24 cellular contexts compared by ENCODE assay signal in genomic region chr17:26963163-26963503, GRCh38.
"Had no signal": no experiment of that assay in that cellular context is flagged by ENCODE, and none has a peak within 500 bp of the region (broad histone marks: within the 10 kb centered on the region; RNA-seq: fewer than 3 reads in every experiment).

No MANE protein-coding gene starts in this region.

- H3K4me3 Mint-ChIP-seq: activated CD4-positive, alpha-beta memory T cell treated with anti-CD3 and anti-CD28 coated beads, Interleukin-2, amount 10 ng/mL, durations not matched to agents 7 days and 5 days; activated CD8-positive, alpha-beta memory T cell treated with anti-CD3 and anti-CD28 coated beads, Interleukin-2, amount 10 ng/mL, durations not matched to agents 7 days and 5 days; activated naive CD8-positive, alpha-beta T cell treated with anti-CD3 and anti-CD28 coated beads, Interleukin-2, amount 50 U/mL, for 24 hours; activated T-helper 17 cell treated with anti-CD3 and anti-CD28 coated beads, Interleukin-2, amount 50 U/mL, for 72 hours; central memory CD8-positive, alpha-beta T cell; neural crest cell had no signal

- DNase-seq: activated CD4-positive, alpha-beta memory T cell treated with anti-CD3 and anti-CD28 coated beads, Interleukin-2, amount 10 ng/mL, durations not matched to agents 7 days and 5 days; activated CD4-positive, alpha-beta T cell treated with anti-CD3 and anti-CD28 coated beads for 48 hours; activated CD4-positive, CD25-positive, alpha-beta regulatory T cell; activated CD8-positive, alpha-beta memory T cell treated with anti-CD3 and anti-CD28 coated beads, Interleukin-2, amount 10 ng/mL, durations not matched to agents 7 days and 5 days; activated naive CD4-positive, alpha-beta T cell treated with Interleukin-2 at 50 U/mL for 16 hours; activated naive CD8-positive, alpha-beta T cell treated with anti-CD3 and anti-CD28 coated beads, Interleukin-2, amount 50 U/mL, for 24 hours; activated T-cell treated with anti-CD3 and anti-CD28 coated beads, Interleukin-2, amount 50 U/mL, for 1 hour; brain microvascular endothelial cell; effector CD4-positive, alpha-beta T cell; head of caudate nucleus; kidney glomerular epithelial cell; left ventricle myocardium superior; mesenchymal stem cell; mucosa of descending colon; naive B cell; stimulated activated CD4-positive, alpha-beta T cell treated with anti-CD3 and anti-CD28 coated beads, Interleukin-4, amount 100 ng/mL, for 1 hour; T1000 had no signal

- H3K27me3 Mint-ChIP-seq: central memory CD8-positive, alpha-beta T cell had no signal

- ATAC-seq: activated CD8-positive, alpha-beta memory T cell treated with anti-CD3 and anti-CD28 coated beads, Interleukin-2, amount 10 ng/mL, durations not matched to agents 7 days and 5 days; activated naive CD8-positive, alpha-beta T cell treated with anti-CD3 and anti-CD28 coated beads, Interleukin-2, amount 50 U/mL, for 24 hours; activated T-helper 17 cell treated with anti-CD3 and anti-CD28 coated beads, Interleukin-2, amount 50 U/mL, for 72 hours; left ventricle myocardium superior; mucosa of descending colon had no signal

- H3K27ac Mint-ChIP-seq: activated CD4-positive, alpha-beta memory T cell treated with anti-CD3 and anti-CD28 coated beads, Interleukin-2, amount 10 ng/mL, durations not matched to agents 7 days and 5 days; activated CD8-positive, alpha-beta memory T cell treated with anti-CD3 and anti-CD28 coated beads, Interleukin-2, amount 10 ng/mL, durations not matched to agents 7 days and 5 days; activated naive CD8-positive, alpha-beta T cell treated with anti-CD3 and anti-CD28 coated beads, Interleukin-2, amount 50 U/mL, for 24 hours; activated T-helper 17 cell treated with anti-CD3 and anti-CD28 coated beads, Interleukin-2, amount 50 U/mL, for 72 hours; naive B cell had no signal

- H3K27me3 ChIP-seq: brain microvascular endothelial cell, right atrium auricular region had no signal

- H3K4me3 ChIP-seq: coronary artery, mucosa of descending colon, right atrium auricular region, skin epidermis had no signal

- H3K9me3 Mint-ChIP-seq: central memory CD8-positive, alpha-beta T cell had no signal

- H3K36me3 ChIP-seq: brain microvascular endothelial cell, prostate gland, right atrium auricular region had no signal

- H3K4me1 Mint-ChIP-seq: activated CD4-positive, alpha-beta memory T cell treated with anti-CD3 and anti-CD28 coated beads, Interleukin-2, amount 10 ng/mL, durations not matched to agents 7 days and 5 days; activated CD8-positive, alpha-beta memory T cell treated with anti-CD3 and anti-CD28 coated beads, Interleukin-2, amount 10 ng/mL, durations not matched to agents 7 days and 5 days; activated naive CD8-positive, alpha-beta T cell treated with anti-CD3 and anti-CD28 coated beads, Interleukin-2, amount 50 U/mL, for 24 hours; activated T-helper 17 cell treated with anti-CD3 and anti-CD28 coated beads, Interleukin-2, amount 50 U/mL, for 72 hours; central memory CD8-positive, alpha-beta T cell; naive B cell; neural crest cell had no signal

- H3K9me3 ChIP-seq: prostate gland, right atrium auricular region had no signal
